In genomic region chr10:5406918-5407317, GRCh38 we compare ENCODE assay signal across 38 cellular contexts. TPM values are rescaled to one million over a fixed set of nuclear protein-coding genes. Genes with fewer than 3 reads are reported as not detected.
"Had no signal": no experiment of that assay in that cellular context is flagged by ENCODE, and none has a peak within 500 bp of the region (broad histone marks: within the 10 kb centered on the region; RNA-seq: fewer than 3 reads in every experiment).

No MANE protein-coding gene starts in this region.

- H3K27me3 ChIP-seq: MG63 had no signal

- H3K9me3 ChIP-seq: MG63 had no signal

- DNase-seq: Karpas-422, Kasumi-1, MG63, MM.1S, MV-4-11, NCI-H1048, NCI-H1092, NCI-H1092 treated with DMSO at 0.1 percent for 48 hours, NCI-H1105, NCI-H1105 treated with DMSO at 0.1 percent for 48 hours, NCI-H1417, NCI-H1417 treated with DMSO at 0.1 percent for 48 hours, NCI-H1436, NCI-H1436 treated with DMSO at 0.1 percent for 48 hours, NCI-H146, NCI-H1694, NCI-H1694 treated with DMSO at 0.1 percent for 48 hours, NCI-H187, NCI-H187 treated with DMSO at 0.1 percent for 48 hours, NCI-H1930, NCI-H2029, NCI-H2029 treated with DMSO at 0.1 percent for 48 hours, NCI-H2081, NCI-H2081 treated with DMSO at 0.1 percent for 48 hours, NCI-H2107, NCI-H2171, NCI-H2171 treated with DMSO at 0.1 percent for 48 hours, NCI-H2227 treated with DMSO at 0.1 percent for 48 hours, NCI-H226, NCI-H345, NCI-H446, NCI-H446 treated with DMSO at 0.1 percent for 48 hours, NCI-H510A, NCI-H510A treated with DMSO at 0.1 percent for 48 hours had no signal

- H3K4me3 ChIP-seq: MG63 had no signal

- H3K36me3 ChIP-seq: MG63 had no signal

RNA-seq across cellular contexts. Expression of gene TUBAL3, which starts 2.3 kb away (rescaled TPM):
- total RNA-seq: LHCN-M2, M059J had no signal

RNA-seq across cellular contexts. Expression of gene UCN3, which starts 42.2 kb away (rescaled TPM):
- total RNA-seq: LHCN-M2, M059J, MCF 10A, NCI-H460 had no signal
